ENCODE assay signal across 18 cellular contexts in genomic region chr5:163649522-163649921, GRCh38.
DNase-seq lines count a peak whose midpoint lies in the region; ATAC-seq and TF ChIP-seq lines count a peak whose summit lies in the region.
"Had no signal": no experiment of that assay in that cellular context is flagged by ENCODE, and none has a peak within 500 bp of the region (broad histone marks: within the 10 kb centered on the region; RNA-seq: fewer than 3 reads in every experiment).

No MANE protein-coding gene starts in this region.

- no peaks in the 10 kb centered on the region for H3K27me3 ChIP-seq in left ventricle myocardium inferior (ENCODE audit: low read depth)
- H3K27me3 ChIP-seq: gastroesophageal sphincter, ovary had no signal

- no peaks in the 10 kb centered on the region for H3K36me3 ChIP-seq in mucosa of descending colon (ENCODE audit: low read depth)
- no peaks in the 10 kb centered on the region for H3K36me3 ChIP-seq in left ventricle myocardium inferior
- H3K36me3 ChIP-seq: gastroesophageal sphincter, ovary had no signal

- TF ChIP-seq CTCF in HFF-Myc (IDR thresholded peaks at IDR 0.05; ENCODE audit: low read depth, low read length, missing control alignments), result no peak
- no peak for TF ChIP-seq CTCF in mucosa of descending colon (IDR thresholded peaks at IDR 0.05)
- no peak for TF ChIP-seq CTCF in left ventricle myocardium inferior (IDR thresholded peaks at IDR 0.05; ENCODE audit: borderline replicate concordance)

- ATAC-seq in mucosa of descending colon, result peak; percentile 75
- no peak for ATAC-seq in activated naive CD8-positive, alpha-beta T cell treated with anti-CD3 and anti-CD28 coated beads, Interleukin-2, amount 50 U/mL, for 24 hours
- ATAC-seq in activated T-helper 17 cell treated with anti-CD3 and anti-CD28 coated beads, Interleukin-2, amount 50 U/mL, for 72 hours (replicated peaks), result no peak
- ATAC-seq: gastroesophageal sphincter had no signal

- H3K4me1 ChIP-seq in mucosa of descending colon (ENCODE audit: low read depth), result no peaks in the 10 kb centered on the region
- no peaks in the 10 kb centered on the region for H3K4me1 ChIP-seq in left ventricle myocardium inferior
- H3K4me1 ChIP-seq: gastroesophageal sphincter had no signal

- H3K9me3 ChIP-seq in mucosa of descending colon (peaks cover 3% of the 10 kb centered on the region), left ventricle myocardium inferior (replicated peaks) (peaks cover 12% of the 10 kb centered on the region)
- H3K9me3 ChIP-seq: ovary had no signal

- peaks cover 14% of the 10 kb centered on the region for H3K9me3 Mint-ChIP-seq in activated naive CD8-positive, alpha-beta T cell treated with anti-CD3 and anti-CD28 coated beads, Interleukin-2, amount 50 U/mL, for 24 hours
- H3K9me3 Mint-ChIP-seq in activated T-helper 17 cell treated with anti-CD3 and anti-CD28 coated beads, Interleukin-2, amount 50 U/mL, for 72 hours, result peaks cover 3% of the 10 kb centered on the region
- H3K9me3 Mint-ChIP-seq: HFFc6 had no signal

- no peak overlapping the region for H3K4me3 Mint-ChIP-seq in activated naive CD8-positive, alpha-beta T cell treated with anti-CD3 and anti-CD28 coated beads, Interleukin-2, amount 50 U/mL, for 24 hours
- H3K4me3 Mint-ChIP-seq in activated T-helper 17 cell treated with anti-CD3 and anti-CD28 coated beads, Interleukin-2, amount 50 U/mL, for 72 hours, result no peak overlapping the region
- H3K4me3 Mint-ChIP-seq: HFFc6 had no signal

- intact Hi-C loops in mucosa of descending colon (cut with DNase I, micrococcal nuclease) (no loop called here), left ventricle myocardium inferior (cut with micrococcal nuclease) (no loop called here)

- peaks cover 2% of the 10 kb centered on the region for H3K27me3 Mint-ChIP-seq in activated naive CD8-positive, alpha-beta T cell treated with anti-CD3 and anti-CD28 coated beads, Interleukin-2, amount 50 U/mL, for 24 hours
- H3K27me3 Mint-ChIP-seq in activated T-helper 17 cell treated with anti-CD3 and anti-CD28 coated beads, Interleukin-2, amount 50 U/mL, for 72 hours, result no peaks in the 10 kb centered on the region

- H3K4me3 ChIP-seq in HFF-Myc (replicated peaks; ENCODE audit: low read depth, low read length) (no peak overlapping the region), mucosa of descending colon (no peak overlapping the region), left ventricle myocardium inferior (no peak overlapping the region)
- H3K4me3 ChIP-seq: gastroesophageal sphincter, lung, ovary had no signal

- H3K27ac ChIP-seq in left ventricle myocardium inferior (replicated peaks), result no peak overlapping the region
- H3K27ac ChIP-seq: gastroesophageal sphincter, KMS-11, ovary, VCaP had no signal

- H3K36me3 Mint-ChIP-seq in activated naive CD8-positive, alpha-beta T cell treated with anti-CD3 and anti-CD28 coated beads, Interleukin-2, amount 50 U/mL, for 24 hours (ENCODE audit: low read depth), result no peaks in the 10 kb centered on the region
- H3K36me3 Mint-ChIP-seq in activated T-helper 17 cell treated with anti-CD3 and anti-CD28 coated beads, Interleukin-2, amount 50 U/mL, for 72 hours (ENCODE audit: low read depth), result no peaks in the 10 kb centered on the region

- H3K27ac Mint-ChIP-seq in activated naive CD8-positive, alpha-beta T cell treated with anti-CD3 and anti-CD28 coated beads, Interleukin-2, amount 50 U/mL, for 24 hours, result no peak overlapping the region
- H3K27ac Mint-ChIP-seq in activated T-helper 17 cell treated with anti-CD3 and anti-CD28 coated beads, Interleukin-2, amount 50 U/mL, for 72 hours, result no peak overlapping the region
- H3K27ac Mint-ChIP-seq: HFFc6 had no signal

- DNase-seq in HFF-Myc (ENCODE audit: extremely low read depth, low read depth) (peak; percentile 76), NCI-H748 (lab: John Stamatoyannopoulos, UW; ENCODE audit: unreplicated experiment) (peak; percentile 83), dermis microvascular lymphatic vessel endothelial cell (ENCODE audit: low read depth in 2 of 2) (peak; percentile 5 to 21), mucosa of descending colon (peak in 1 of 3 donors; percentile 2), COR-L47 (lab: John Stamatoyannopoulos, UW) (no peak), left ventricle myocardium inferior (no peak)
- no peak for DNase-seq in activated naive CD8-positive, alpha-beta T cell treated with anti-CD3 and anti-CD28 coated beads, Interleukin-2, amount 50 U/mL, for 24 hours
- DNase-seq: activated T-cell treated with anti-CD3 and anti-CD28 coated beads, Interleukin-2, amount 50 U/mL, for 1 hour; HFFc6; ovary; SIG-M5; stimulated activated CD4-positive, alpha-beta T cell treated with anti-CD3 and anti-CD28 coated beads, Interleukin-2, amount 100 ng/mL, for 48 hours; stimulated activated naive CD4-positive, alpha-beta T cell treated with Interleukin-2 at 50 U/mL for 16 hours had no signal

- no peaks in the 10 kb centered on the region for H3K4me1 Mint-ChIP-seq in activated naive CD8-positive, alpha-beta T cell treated with anti-CD3 and anti-CD28 coated beads, Interleukin-2, amount 50 U/mL, for 24 hours
- no peaks in the 10 kb centered on the region for H3K4me1 Mint-ChIP-seq in activated T-helper 17 cell treated with anti-CD3 and anti-CD28 coated beads, Interleukin-2, amount 50 U/mL, for 72 hours

Comparison
In these comparisons a context has a peak if more than half of its experiments do, and no peak if none do; other contexts are left out.
1. DNase-seq: peak in HFF-Myc (single experiment), NCI-H748 (single experiment) and dermis microvascular lymphatic vessel endothelial cell (2 of 2); none in activated naive CD8-positive, alpha-beta T cell treated with anti-CD3 and anti-CD28 coated beads, Interleukin-2, amount 50 U/mL, for 24 hours (single experiment), COR-L47 (single experiment) and left ventricle myocardium inferior (single experiment).